Comparison of ENCODE assay signal across 7 cellular contexts in the genomic region with DNA sequence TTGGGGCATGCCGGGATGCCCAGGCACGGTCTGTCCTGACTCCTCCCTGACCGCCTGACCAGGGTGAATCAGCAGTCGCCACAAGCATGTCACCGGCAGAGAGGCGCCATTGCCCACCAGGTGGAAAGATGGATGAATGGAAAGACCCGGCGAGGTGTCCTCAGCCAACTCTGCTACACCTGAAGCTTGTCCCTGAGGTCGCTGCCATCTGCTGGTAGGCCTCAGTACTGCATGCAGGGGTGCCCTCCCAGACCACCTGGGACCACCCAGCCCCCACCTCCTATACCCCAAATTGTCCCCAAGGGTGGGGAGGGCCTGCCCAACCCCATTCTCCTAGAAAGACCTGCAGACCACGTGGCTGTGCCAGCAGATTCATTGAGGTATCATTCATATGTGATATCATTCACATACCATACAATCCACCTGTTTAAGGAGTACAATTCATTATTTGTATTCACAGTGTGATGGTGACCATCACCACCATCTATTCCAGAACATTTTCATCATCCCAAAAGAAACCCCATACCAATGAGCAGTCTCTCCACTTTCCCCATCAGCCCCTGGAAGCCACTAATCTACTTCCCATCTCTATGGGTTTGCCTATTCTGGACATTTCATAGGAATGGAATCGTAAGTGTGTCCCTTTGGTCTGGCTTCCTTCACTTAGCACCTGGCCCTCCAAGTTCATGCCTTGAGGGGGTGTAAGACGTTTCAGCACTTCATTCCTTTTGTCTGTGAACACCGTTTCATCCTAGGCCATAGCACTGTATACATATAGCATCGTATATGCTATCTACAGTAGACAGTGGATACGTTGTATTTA. TPM values are rescaled to one million over a fixed set of nuclear protein-coding genes. Genes with fewer than 3 reads are reported as not detected.
A peak's percentile ranks its signal among the peaks of the same experiment; 100 is the strongest.
DNase-seq lines count a peak whose midpoint lies in the region; ATAC-seq and TF ChIP-seq lines count a peak whose summit lies in the region.

No MANE protein-coding gene starts in this region.

- POLR2A ChIA-PET in PC-9 (lab: Charles Lee; ENCODE audit: unreplicated experiment), result no interaction called here

- in situ Hi-C loops in GM13976 (cut with MboI; ENCODE audit: low sequenced_read_pairs, unreplicated experiment), result no loop called here

- no peak for ATAC-seq in HG03139 (IDR thresholded peaks at IDR 0.05; ENCODE audit: unreplicated experiment)

- H4K20me1 ChIP-seq in PC-9 (ENCODE audit: insufficient read depth), result no peaks in the 10 kb centered on the region
- no peaks in the 10 kb centered on the region for H4K20me1 ChIP-seq in neural cell (ENCODE audit: insufficient read depth)

- intact Hi-C loops in PC-9 (cut with micrococcal nuclease; ENCODE audit: unreplicated experiment), result loop anchor here (2.0 to 10.0 kb wide), 2 partner anchors 83 to 393 kb away; no protein-coding TSS in a partner anchor

- H3F3A ChIP-seq in PC-9 (ENCODE audit: insufficient read depth, low read depth), result peaks cover 11% of the 10 kb centered on the region; the same call in 1 of the 2 replicates
- H3F3A ChIP-seq in neural cell (ENCODE audit: insufficient read depth, low read length, poor library complexity, severe bottlenecking), result no peaks in the 10 kb centered on the region

- DNase-seq in GM13976 (ENCODE audit: low spot score), result peak; percentile 76
- DNase-seq in PC-9, result peak in 1 of 2 experiments; percentile 56
- DNase-seq in cardiac fibroblast (ENCODE audit: low read depth in 2 of 2), result peak; percentile 8 to 12
- DNase-seq in NCI-H1694 (lab: John Stamatoyannopoulos, UW), result no peak
- no peak for DNase-seq in NCI-H187 (lab: John Stamatoyannopoulos, UW)

- CTCF ChIA-PET in PC-9 (lab: Charles Lee), result interaction anchor here (0.5 to 0.7 kb wide), 3 partner anchors 13 to 326 kb away, joined by 3 to 16 read pairs (median 5); no protein-coding TSS in a partner anchor

- no peak overlapping the region for H2AFZ ChIP-seq in PC-9
- H2AFZ ChIP-seq in neural cell (ENCODE audit: low read depth, low read length), result no peak overlapping the region

- TF ChIP-seq EP300 in neural cell (conservative IDR thresholded peaks at IDR 0.05; ENCODE audit: poor library complexity, severe bottlenecking), result no peak

- H3K4me2 ChIP-seq in PC-9, result no peak overlapping the region
- H3K4me2 ChIP-seq in neural cell (ENCODE audit: low read length), result no peak overlapping the region

- H3K9ac ChIP-seq in neural cell (ENCODE audit: low read length), result no peak overlapping the region

- TF ChIP-seq CTCF in GM13976 (IDR thresholded peaks at IDR 0.05; ENCODE audit: borderline replicate concordance, control extremely low read depth, extremely low read depth, insufficient read depth, missing control alignments), result peak; percentile 71
- peak; percentile 98 for TF ChIP-seq CTCF in PC-9 (conservative IDR thresholded peaks at IDR 0.05)
- peak; percentile 83 for TF ChIP-seq CTCF in cardiac fibroblast (IDR thresholded peaks at IDR 0.05; ENCODE audit: low read depth, low read length)
- TF ChIP-seq CTCF in neural cell (IDR thresholded peaks at IDR 0.05; ENCODE audit: poor library complexity, severe bottlenecking), result peak; percentile 43

- H3K27me3 ChIP-seq in PC-9 (ENCODE audit: insufficient read depth, low read depth) (no peaks in the 10 kb centered on the region), neural cell (ENCODE audit: insufficient read depth, low read depth, low read length) (no peaks in the 10 kb centered on the region)

- H3K79me2 ChIP-seq in PC-9 (ENCODE audit: low read depth) (no peaks in the 10 kb centered on the region), neural cell (replicated peaks; ENCODE audit: insufficient read depth, low read length) (no peaks in the 10 kb centered on the region)

- no peak overlapping the region for H3K27ac ChIP-seq in PC-9
- no peak overlapping the region for H3K27ac ChIP-seq in neural cell (ENCODE audit: low read length)

- H3K9me2 ChIP-seq in PC-9 (ENCODE audit: insufficient read depth), result no peaks in the 10 kb centered on the region
- H3K9me2 ChIP-seq in neural cell (ENCODE audit: insufficient read depth, low read length), result no peaks in the 10 kb centered on the region

- H3K9me3 ChIP-seq in PC-9 (ENCODE audit: insufficient read depth, low read depth) (no peaks in the 10 kb centered on the region), neural cell (ENCODE audit: low read length) (no peaks in the 10 kb centered on the region)

- H3K36me3 ChIP-seq in PC-9 (ENCODE audit: low read depth) (no peaks in the 10 kb centered on the region), neural cell (ENCODE audit: insufficient read depth, low read length) (no peaks in the 10 kb centered on the region)

- BruUV-seq in PC-9 (replicated peaks; lab: Mats Ljungman, UMichigan), result no TSS peak

- TF ChIP-seq RAD21 in neural cell (conservative IDR thresholded peaks at IDR 0.05), result no peak

- peaks cover 2% of the 10 kb centered on the region for H3K4me1 ChIP-seq in PC-9 (replicated peaks; ENCODE audit: insufficient read depth)

- H3K4me3 ChIP-seq in PC-9 (no peak overlapping the region), cardiac fibroblast (replicated peaks in 1 of 2; ENCODE audit: low read depth in 2 of 2, low read length in 2 of 2) (no peak overlapping the region), neural cell (ENCODE audit: low read length) (no peak overlapping the region)

TF ChIP-seq in neural cell, 6 proteins besides CTCF, POLR2A, EP300 and RAD21:
- TF ChIP-seq POLR2AphosphoS5 (IDR thresholded peaks at IDR 0.05) (no peak), EZH2 (IDR thresholded peaks at IDR 0.05; ENCODE audit: borderline replicate concordance, insufficient read depth, low read length, poor library complexity, severe bottlenecking) (no peak), SMC3 (conservative IDR thresholded peaks at IDR 0.05; ENCODE audit: poor library complexity) (no peak), TAF1 (IDR thresholded peaks at IDR 0.05; ENCODE audit: low read depth) (no peak), MXI1 (conservative IDR thresholded peaks at IDR 0.05; ENCODE audit: poor library complexity, severe bottlenecking) (no peak)
- TF ChIP-seq, protein P1, sequence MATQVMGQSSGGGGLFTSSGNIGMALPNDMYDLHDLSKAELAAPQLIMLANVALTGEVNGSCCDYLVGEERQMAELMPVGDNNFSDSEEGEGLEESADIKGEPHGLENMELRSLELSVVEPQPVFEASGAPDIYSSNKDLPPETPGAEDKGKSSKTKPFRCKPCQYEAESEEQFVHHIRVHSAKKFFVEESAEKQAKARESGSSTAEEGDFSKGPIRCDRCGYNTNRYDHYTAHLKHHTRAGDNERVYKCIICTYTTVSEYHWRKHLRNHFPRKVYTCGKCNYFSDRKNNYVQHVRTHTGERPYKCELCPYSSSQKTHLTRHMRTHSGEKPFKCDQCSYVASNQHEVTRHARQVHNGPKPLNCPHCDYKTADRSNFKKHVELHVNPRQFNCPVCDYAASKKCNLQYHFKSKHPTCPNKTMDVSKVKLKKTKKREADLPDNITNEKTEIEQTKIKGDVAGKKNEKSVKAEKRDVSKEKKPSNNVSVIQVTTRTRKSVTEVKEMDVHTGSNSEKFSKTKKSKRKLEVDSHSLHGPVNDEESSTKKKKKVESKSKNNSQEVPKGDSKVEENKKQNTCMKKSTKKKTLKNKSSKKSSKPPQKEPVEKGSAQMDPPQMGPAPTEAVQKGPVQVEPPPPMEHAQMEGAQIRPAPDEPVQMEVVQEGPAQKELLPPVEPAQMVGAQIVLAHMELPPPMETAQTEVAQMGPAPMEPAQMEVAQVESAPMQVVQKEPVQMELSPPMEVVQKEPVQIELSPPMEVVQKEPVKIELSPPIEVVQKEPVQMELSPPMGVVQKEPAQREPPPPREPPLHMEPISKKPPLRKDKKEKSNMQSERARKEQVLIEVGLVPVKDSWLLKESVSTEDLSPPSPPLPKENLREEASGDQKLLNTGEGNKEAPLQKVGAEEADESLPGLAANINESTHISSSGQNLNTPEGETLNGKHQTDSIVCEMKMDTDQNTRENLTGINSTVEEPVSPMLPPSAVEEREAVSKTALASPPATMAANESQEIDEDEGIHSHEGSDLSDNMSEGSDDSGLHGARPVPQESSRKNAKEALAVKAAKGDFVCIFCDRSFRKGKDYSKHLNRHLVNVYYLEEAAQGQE (IDR thresholded peaks at IDR 0.05; ENCODE audit: borderline replicate concordance), result no peak

RNA-seq across cellular contexts. Expression of gene FGF3, which starts 17.5 kb away (rescaled TPM):
- total RNA-seq in PC-9 (2021), result not detected in 2 replicates
- polyA plus RNA-seq in neural cell, result 3.7 and 6.0 TPM in 2 replicates
- polyA minus RNA-seq in neural cell, result 1.5 and 3.6 TPM in 2 replicates

RNA-seq across cellular contexts. Expression of gene FGF4, which starts 26.6 kb away (rescaled TPM):
- not detected in 2 replicates for total RNA-seq in PC-9 (2021)
- not detected in 2 replicates for polyA plus RNA-seq in neural cell
- polyA minus RNA-seq in neural cell, result not detected in 2 replicates

Comparison
In these comparisons a context has a peak if more than half of its experiments do, and no peak if none do; other contexts are left out.
1. DNase-seq: peak in GM13976 (single experiment) and cardiac fibroblast (2 of 2); none in NCI-H1694 (single experiment) and NCI-H187 (0 of 2).
2. CTCF ChIP-seq: peak in every context shown above with its lines; median percentile 98 in PC-9; 83 in cardiac fibroblast; 71 in GM13976; 43 in neural cell.